In the genomic region with DNA sequence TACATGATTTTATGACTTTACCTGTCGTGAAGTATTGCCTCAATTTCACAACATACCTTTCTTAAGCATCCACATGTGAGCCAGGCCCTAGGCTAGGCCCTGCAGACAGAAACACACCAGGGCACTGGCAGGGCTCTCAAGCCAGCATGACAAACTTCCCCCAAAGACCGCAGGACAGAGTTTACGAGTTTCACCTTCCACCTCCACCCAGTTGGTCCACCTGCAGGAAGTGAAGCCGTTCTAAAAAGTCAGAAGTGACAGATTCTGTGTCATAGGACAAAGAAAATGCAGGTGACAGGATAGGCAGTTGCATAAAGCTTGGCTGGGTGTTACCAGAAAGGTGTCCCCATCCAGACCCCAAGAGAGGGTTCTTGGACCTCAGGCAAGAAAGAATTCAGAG, we compare ENCODE assay signal across 10 cellular contexts. TPM values are rescaled to one million over a fixed set of nuclear protein-coding genes. Genes with fewer than 3 reads are reported as not detected.
DNase-seq lines count a peak whose midpoint lies in the region; ATAC-seq, FAIRE-seq and TF ChIP-seq lines count a peak whose summit lies in the region.
"Had no signal": no experiment of that assay in that cellular context is flagged by ENCODE, and none has a peak within 500 bp of the region (broad histone marks: within the 10 kb centered on the region; RNA-seq: fewer than 3 reads in every experiment).

No MANE protein-coding gene starts in this region.

- ATAC-seq in GM18858 (IDR thresholded peaks at IDR 0.05; ENCODE audit: unreplicated experiment) (peak; percentile 69), GM21390 (IDR thresholded peaks at IDR 0.05; ENCODE audit: unreplicated experiment) (peak; percentile 71), foreskin keratinocyte (no peak)

- H3K27ac ChIP-seq in foreskin keratinocyte: no peak overlapping the region
- H3K27ac ChIP-seq: SK-N-MC had no signal

- FAIRE-seq in HTR-8/SVneo (lab: Jason Lieb, UNC): peak; percentile 62

- DNase-seq in HTR-8/SVneo (ENCODE audit: insufficient read length, low spot score) (no peak), kidney tubule cell (ENCODE audit: low spot score) (peak; percentile 7), H7 (no peak), foreskin keratinocyte (no peak), epidermal melanocyte (ENCODE audit: insufficient read length, low spot score) (no peak)
- no peak for DNase-seq in activated CD8-positive, alpha-beta memory T cell treated with anti-CD3 and anti-CD28 coated beads for 24 hours
- DNase-seq: activated effector memory CD4-positive, alpha-beta T cell treated with anti-CD3 and anti-CD28 coated beads, Interleukin-2, amount 50 U/mL, for 16 hours had no signal

- H3K27me3 ChIP-seq in H7 (ENCODE audit: control insufficient read depth, insufficient read depth, low read length) (no peaks in the 10 kb centered on the region), foreskin keratinocyte (no peaks in the 10 kb centered on the region)

- no peak overlapping the region for H3K4me3 ChIP-seq in H7 (ENCODE audit: insufficient read depth, low read depth, low read length)
- H3K4me3 ChIP-seq: SK-N-MC had no signal

- peaks cover 3% of the 10 kb centered on the region for H3K4me1 ChIP-seq in foreskin keratinocyte

- H3K36me3 ChIP-seq in H7 (replicated peaks; ENCODE audit: control insufficient read depth, insufficient read depth, low read length): no peaks in the 10 kb centered on the region

- TF ChIP-seq CTCF in foreskin keratinocyte (conservative IDR thresholded peaks at IDR 0.05): no peak

RNA-seq across cellular contexts. Expression of gene SIPA1L1, which starts 30.7 kb away (rescaled TPM):
- 24.9 and 32.3 TPM in 2 replicates for total RNA-seq in H7 (2014; rRNA removed; shearing (Covaris generic))
- 22.4 and 29.9 TPM in 2 replicates for total RNA-seq in foreskin keratinocyte
- polyA plus RNA-seq in foreskin keratinocyte: 10.1 and 13.7 TPM in 2 replicates
